In genomic region chr1:83626603-83627002, GRCh38 we compare ENCODE assay signal across 13 cellular contexts.
DNase-seq lines count a peak whose midpoint lies in the region; ATAC-seq and TF ChIP-seq lines count a peak whose summit lies in the region.
"Had no signal": no experiment of that assay in that cellular context is flagged by ENCODE, and none has a peak within 500 bp of the region (broad histone marks: within the 10 kb centered on the region; RNA-seq: fewer than 3 reads in every experiment).

No MANE protein-coding gene starts in this region.

- no peak overlapping the region for H2AK5ac ChIP-seq in mesendoderm (ENCODE audit: low read length)

- ATAC-seq in GM18907 (IDR thresholded peaks at IDR 0.05; ENCODE audit: unreplicated experiment) (peak; percentile 84), GM23338 (no peak)
- no peak for ATAC-seq in stimulated activated naive CD8-positive, alpha-beta T cell treated with anti-CD3 and anti-CD28 coated beads, Interleukin-15, Interleukin-2, amounts not matched to agents 100 U/mL and 50 U/mL, for 24 hours

- H3K79me2 ChIP-seq in mesendoderm (ENCODE audit: control insufficient read depth, insufficient read depth, low read length) (no peaks in the 10 kb centered on the region), GM23338 (replicated peaks; ENCODE audit: insufficient read depth) (no peaks in the 10 kb centered on the region)

- no peak overlapping the region for H3K23ac ChIP-seq in mesendoderm (ENCODE audit: low read length)

- H3K36me3 ChIP-seq in mesendoderm (ENCODE audit: control insufficient read depth, insufficient read depth, low read length): no peaks in the 10 kb centered on the region
- no peaks in the 10 kb centered on the region for H3K36me3 ChIP-seq in GM23338 (ENCODE audit: insufficient read depth)
- H3K36me3 ChIP-seq: BE2C, stomach had no signal

- H3K4ac ChIP-seq in mesendoderm (ENCODE audit: low read depth, low read length): no peak overlapping the region

- H3K4me3 ChIP-seq in mesendoderm (ENCODE audit: low read length): no peak overlapping the region
- H3K4me3 ChIP-seq in GM23338: no peak overlapping the region
- H3K4me3 ChIP-seq: stomach had no signal

- peaks cover 5% of the 10 kb centered on the region; the same call in 1 of the 3 replicates for H3K36me3 Mint-ChIP-seq in GM23338 (ENCODE audit: low read depth)

- H3K4me1 Mint-ChIP-seq in GM23338: peaks cover 13% of the 10 kb centered on the region; the same call in 2 of the 3 replicates

- no peak overlapping the region for H3K9ac ChIP-seq in mesendoderm (ENCODE audit: low read length)
- H3K9ac ChIP-seq: KMS-11 had no signal

- H2AFZ ChIP-seq in GM23338: no peak overlapping the region

- H3K27me3 Mint-ChIP-seq in GM23338 (ENCODE audit: insufficient read depth, low read depth, poor library complexity): peaks cover 7% of the 10 kb centered on the region

- no peak overlapping the region for H3K27ac ChIP-seq in mesendoderm (ENCODE audit: low read depth, low read length)
- no peak overlapping the region for H3K27ac ChIP-seq in GM23338 (ENCODE audit: low read depth)
- H3K27ac ChIP-seq: KMS-11, stomach had no signal

- no peak overlapping the region for H3K56ac ChIP-seq in mesendoderm (ENCODE audit: low read length)

- H3F3A ChIP-seq in GM23338 (replicated peaks; ENCODE audit: low read depth): no peaks in the 10 kb centered on the region

- H4K20me1 ChIP-seq in GM23338 (replicated peaks; ENCODE audit: insufficient read depth): no peaks in the 10 kb centered on the region

- no peaks in the 10 kb centered on the region for H3K79me1 ChIP-seq in mesendoderm (ENCODE audit: low read length)

- H3K18ac ChIP-seq in mesendoderm (ENCODE audit: low read length): no peak overlapping the region

- no peak overlapping the region for H2BK15ac ChIP-seq in mesendoderm (replicated peaks; ENCODE audit: low read depth)

- WGBS in mesendoderm (ENCODE audit: extremely low coverage, insufficient coverage, low lambda C conversion rate): no CpG with 5 or more reads among the region's 1 CpG

- H3K4me1 ChIP-seq in mesendoderm (ENCODE audit: control insufficient read depth, low read depth, low read length): no peaks in the 10 kb centered on the region
- H3K4me1 ChIP-seq in GM23338 (ENCODE audit: insufficient read depth): 0 out of 2 replicates have a peak, but pooled peaks cover 5% of the 10 kb centered on the region
- H3K4me1 ChIP-seq: BE2C, stomach had no signal

- H4K8ac ChIP-seq in mesendoderm (ENCODE audit: low read depth, low read length): no peak overlapping the region

- H3K4me2 ChIP-seq in mesendoderm (ENCODE audit: low read length) (no peak overlapping the region), GM23338 (no peak overlapping the region)
- H3K4me2 ChIP-seq: KMS-11 had no signal

- H3K27ac Mint-ChIP-seq in GM23338: no peak overlapping the region

- H4K5ac ChIP-seq in mesendoderm (ENCODE audit: low read length): no peak overlapping the region

- H3K9me3 Mint-ChIP-seq in GM23338: peaks cover 4% of the 10 kb centered on the region; the same call in 2 of the 3 replicates

- H3K9me2 ChIP-seq in GM23338 (ENCODE audit: insufficient read depth): peaks cover 18% of the 10 kb centered on the region; the same call in 1 of the 2 replicates

- H3K4me3 Mint-ChIP-seq in GM23338: no peak overlapping the region

- H2BK5ac ChIP-seq in mesendoderm (ENCODE audit: low read length): no peak overlapping the region

- no peak overlapping the region for H2BK120ac ChIP-seq in mesendoderm (ENCODE audit: low read depth, low read length)

- peak; percentile 95 for DNase-seq in DMS53 (lab: John Stamatoyannopoulos, UW)
- DNase-seq in M059J (ENCODE audit: low read depth): peak; percentile 18
- DNase-seq in SHP77 (lab: John Stamatoyannopoulos, UW): peak; percentile 84 to 85
- DNase-seq in mesendoderm: no peak
- no peak for DNase-seq in stimulated activated naive CD8-positive, alpha-beta T cell treated with anti-CD3 and anti-CD28 coated beads, Interleukin-15, Interleukin-2, amounts not matched to agents 100 U/mL and 50 U/mL, for 24 hours
- DNase-seq in GM23338 (ENCODE audit: low spot score): no peak
- DNase-seq in NCI-H187 (lab: John Stamatoyannopoulos, UW): no peak
- DNase-seq: activated CD4-positive, CD25-positive, alpha-beta regulatory T cell; BE2C; retina; stomach had no signal

- no peak for TF ChIP-seq CTCF in GM23338 (conservative IDR thresholded peaks at IDR 0.05; ENCODE audit: low read depth in 2 of 2)

- no peaks in the 10 kb centered on the region for H3K27me3 ChIP-seq in mesendoderm (ENCODE audit: insufficient read depth, low read length, poor library complexity)
- H3K27me3 ChIP-seq in GM23338 (ENCODE audit: insufficient read depth): no peaks in the 10 kb centered on the region
- H3K27me3 ChIP-seq: BE2C, stomach had no signal

TF ChIP-seq in GM23338, 12 proteins besides CTCF, POLR2A, EP300 and RAD21:
- TF ChIP-seq EZH2phosphoT487 (IDR thresholded peaks at IDR 0.05; ENCODE audit: unreplicated experiment): no peak
- no peak for TF ChIP-seq ZNF114 (CRISPR knock-in tag; IDR thresholded peaks at IDR 0.05)
- no peak for TF ChIP-seq STAT1 (IDR thresholded peaks at IDR 0.05; ENCODE audit: unreplicated experiment)
- TF ChIP-seq ZNF331 (CRISPR knock-in tag; IDR thresholded peaks at IDR 0.05; ENCODE audit: low read depth): no peak
- no peak for TF ChIP-seq POLR2AphosphoS5 (IDR thresholded peaks at IDR 0.05; ENCODE audit: low read depth)
- no peak for TF ChIP-seq EZH2 (IDR thresholded peaks at IDR 0.05; ENCODE audit: low read depth, unreplicated experiment)
- TF ChIP-seq NANOG (IDR thresholded peaks at IDR 0.05; ENCODE audit: borderline replicate concordance): no peak
- no peak for TF ChIP-seq JUNB (IDR thresholded peaks at IDR 0.05; ENCODE audit: unreplicated experiment)
- no peak for TF ChIP-seq CREB1 (CRISPR knock-in tag; IDR thresholded peaks at IDR 0.05; ENCODE audit: low read depth)
- no peak for TF ChIP-seq REST (IDR thresholded peaks at IDR 0.05; ENCODE audit: unreplicated experiment)
TF ChIP-seq in GM23338: peak in this region for 0.

Comparison
In these comparisons a context has a peak if more than half of its experiments do, and no peak if none do; other contexts are left out.
1. DNase-seq: peak in DMS53 (single experiment), M059J (single experiment) and SHP77 (2 of 2); none in mesendoderm (single experiment), stimulated activated naive CD8-positive, alpha-beta T cell treated with anti-CD3 and anti-CD28 coated beads, Interleukin-15, Interleukin-2, amounts not matched to agents 100 U/mL and 50 U/mL, for 24 hours (single experiment), GM23338 (single experiment) and NCI-H187 (0 of 2).